16 cellular contexts compared by ENCODE assay signal in the genomic region with DNA sequence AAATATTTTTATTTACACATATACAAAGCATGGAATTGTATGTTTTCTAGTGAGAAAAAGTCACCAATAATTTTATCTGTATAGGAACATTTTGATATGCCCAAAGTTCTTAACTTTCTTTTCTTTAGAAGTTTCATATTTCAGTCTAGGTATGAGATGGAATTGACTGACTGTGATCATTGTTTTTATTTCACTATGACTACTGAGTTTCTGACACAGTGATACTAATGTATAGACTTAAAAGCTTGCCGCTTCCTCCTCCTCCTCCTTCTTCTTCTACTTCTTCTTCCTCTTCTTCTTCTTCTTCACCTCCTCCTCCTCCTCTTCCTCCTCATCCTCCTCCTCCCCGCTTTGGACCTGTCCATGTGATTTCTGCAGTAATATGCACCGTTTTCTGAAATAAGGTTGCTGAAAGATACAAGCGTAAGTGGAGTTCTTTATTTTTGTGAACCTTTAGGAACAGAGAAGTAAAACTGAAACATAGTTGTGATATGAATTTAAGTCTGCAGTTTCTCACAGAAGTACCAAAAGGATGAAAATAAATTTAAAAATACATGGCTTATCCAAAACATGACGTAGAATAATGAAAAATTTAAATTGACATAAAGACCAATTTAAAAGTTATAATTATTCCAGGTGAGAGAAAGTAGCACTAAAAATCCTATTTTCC. TPM values are rescaled to one million over a fixed set of nuclear protein-coding genes. Genes with fewer than 3 reads are reported as not detected.
DNase-seq lines count a peak whose midpoint lies in the region; ATAC-seq lines count a peak whose summit lies in the region.
"Not testable (repeated sequence)": the region's sequence is repeated elsewhere in the genome, so short reads cannot be mapped to it uniquely, and the experiment has no call there.
"Had no signal": no experiment of that assay in that cellular context is flagged by ENCODE, and none has a peak within 500 bp of the region (broad histone marks: within the 10 kb centered on the region; RNA-seq: fewer than 3 reads in every experiment).

No MANE protein-coding gene starts in this region.

- not testable (repeated sequence) for H3K36me3 Mint-ChIP-seq in activated naive CD4-positive, alpha-beta T cell treated with anti-CD3 and anti-CD28 coated beads, Interleukin-2, amount 50 U/mL, for 72 hours

- not testable (repeated sequence) for H3K27ac Mint-ChIP-seq in activated naive CD4-positive, alpha-beta T cell treated with anti-CD3 and anti-CD28 coated beads, Interleukin-2, amount 50 U/mL, for 72 hours

- ATAC-seq in GM19025 (IDR thresholded peaks at IDR 0.05; ENCODE audit: low read depth, unreplicated experiment) (peak; percentile 64), GM19455 (IDR thresholded peaks at IDR 0.05; ENCODE audit: unreplicated experiment) (peak; percentile 93), GM21528 (IDR thresholded peaks at IDR 0.05; ENCODE audit: low FRiP score, unreplicated experiment) (peak; percentile 86), HG02678 (IDR thresholded peaks at IDR 0.05; ENCODE audit: unreplicated experiment) (peak; percentile 93), HG03039 (IDR thresholded peaks at IDR 0.05; ENCODE audit: unreplicated experiment) (peak; percentile 87), HG03196 (IDR thresholded peaks at IDR 0.05; ENCODE audit: unreplicated experiment) (peak; percentile 93), HG03469 (IDR thresholded peaks at IDR 0.05; ENCODE audit: unreplicated experiment) (peak; percentile 90)
- ATAC-seq in activated naive CD4-positive, alpha-beta T cell treated with anti-CD3 and anti-CD28 coated beads, Interleukin-2, amount 50 U/mL, for 72 hours: peak; percentile 18 to 98

- H3K9me3 Mint-ChIP-seq in activated naive CD4-positive, alpha-beta T cell treated with anti-CD3 and anti-CD28 coated beads, Interleukin-2, amount 50 U/mL, for 72 hours: not testable (repeated sequence)

- not testable (repeated sequence) for DNase-seq in activated naive CD4-positive, alpha-beta T cell treated with anti-CD3 and anti-CD28 coated beads, Interleukin-2, amount 50 U/mL, for 72 hours (ENCODE audit: low spot score in 2 of 2)

RNA-seq across cellular contexts. Expression of a gene that starts 24.8 kb away (rescaled TPM):
- not detected for total RNA-seq in activated naive CD4-positive, alpha-beta T cell treated with anti-CD3 and anti-CD28 coated beads, Interleukin-2, amount 50 U/mL, for 72 hours
- total RNA-seq: B cell; Daoy; H7; PC-3; Right ventricle myocardium superior; RPMI7951; SK-MEL-5; T-helper 1 cell treated with Interleukin-12 subunit alpha and Interleukin-12 subunit beta and Interleukin-4 antibody, amounts not matched to agents 30 ng/mL and 1 ng/mL, for 36 hours had no signal

RNA-seq across cellular contexts. Expression of a gene that starts 48.3 kb away (rescaled TPM):
- not detected for total RNA-seq in activated naive CD4-positive, alpha-beta T cell treated with anti-CD3 and anti-CD28 coated beads, Interleukin-2, amount 50 U/mL, for 72 hours
- total RNA-seq: B cell; Daoy; H7; PC-3; Right ventricle myocardium superior; RPMI7951; SK-MEL-5; T-helper 1 cell treated with Interleukin-12 subunit alpha and Interleukin-12 subunit beta and Interleukin-4 antibody, amounts not matched to agents 30 ng/mL and 1 ng/mL, for 36 hours had no signal
